Comparison of ENCODE assay signal across 29 cellular contexts in the genomic region with DNA sequence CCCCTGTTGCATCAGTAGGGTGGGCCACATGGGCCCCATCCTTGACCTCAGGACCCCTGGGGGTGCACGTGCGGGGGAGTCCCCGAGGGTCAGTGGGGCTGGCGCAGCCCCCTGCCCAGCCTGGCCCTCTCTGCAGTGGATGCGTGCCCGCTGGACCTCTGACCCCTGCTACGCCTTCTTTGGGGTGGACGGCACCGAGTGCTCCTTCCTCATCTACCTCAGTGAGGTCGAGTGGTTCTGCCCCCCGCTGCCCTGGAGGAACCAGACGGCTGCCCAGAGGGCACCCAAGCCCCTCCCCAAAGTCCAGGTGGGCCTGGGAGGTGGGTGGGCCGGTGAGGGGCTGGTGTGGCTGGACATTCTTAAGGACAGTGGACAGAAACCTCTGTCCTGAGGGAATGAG. TPM values are rescaled to one million over a fixed set of nuclear protein-coding genes. Genes with fewer than 3 reads are reported as not detected.
"Had no signal": no experiment of that assay in that cellular context is flagged by ENCODE, and none has a peak within 500 bp of the region (broad histone marks: within the 10 kb centered on the region; RNA-seq: fewer than 3 reads in every experiment).

No MANE protein-coding gene starts in this region.

- H3K4me1 ChIP-seq: body of pancreas, breast epithelium had no signal

- H3K9me3 ChIP-seq: body of pancreas, breast epithelium had no signal

- DNase-seq: activated CD4-positive, alpha-beta memory T cell treated with anti-CD3 and anti-CD28 coated beads, Interleukin-2, amount 10 ng/mL, durations not matched to agents 7 days and 5 days; activated CD4-positive, alpha-beta T cell treated with anti-CD3 and anti-CD28 coated beads for 1 hour; activated CD4-positive, alpha-beta T cell treated with anti-CD3 and anti-CD28 coated beads for 36 hours; activated CD4-positive, alpha-beta T cell treated with anti-CD3 and anti-CD28 coated beads for 48 hours; activated CD4-positive, alpha-beta T cell treated with anti-CD3 and anti-CD28 coated beads, Interleukin-2, amount 10 ng/mL, durations not matched to agents 7 days and 5 days; activated CD4-positive, alpha-beta T cell treated with anti-CD3 and anti-CD28 coated beads, Interleukin-2, amount 50 U/mL, for 48 hours; activated CD4-positive, CD25-positive, alpha-beta regulatory T cell; activated CD8-positive, alpha-beta memory T cell treated with anti-CD3 and anti-CD28 coated beads for 24 hours; activated CD8-positive, alpha-beta memory T cell treated with anti-CD3 and anti-CD28 coated beads, Interleukin-2, amount 10 ng/mL, durations not matched to agents 7 days and 5 days; activated CD8-positive, alpha-beta memory T cell treated with anti-CD3 and anti-CD28 coated beads, Interleukin-2, amount 50 U/mL, for 48 hours; activated CD8-positive, alpha-beta T cell treated with anti-CD3 and anti-CD28 coated beads, Interleukin-2, amount 10 ng/mL, durations not matched to agents 7 days and 5 days; activated effector memory CD4-positive, alpha-beta T cell treated with Interleukin-2 at 50 U/mL for 16 hours; activated gamma-delta T cell; activated naive CD4-positive, alpha-beta T cell treated with anti-CD3 and anti-CD28 coated beads, Interleukin-2, amount 10 ng/mL, durations not matched to agents 7 days and 5 days; activated naive CD4-positive, alpha-beta T cell treated with Interleukin-2 at 50 U/mL for 16 hours; activated naive CD8-positive, alpha-beta T cell treated with anti-CD3 and anti-CD28 coated beads, Interleukin-2, amount 10 ng/mL, durations not matched to agents 7 days and 5 days; activated naive CD8-positive, alpha-beta T cell treated with anti-CD3 and anti-CD28 coated beads, Interleukin-2, amount 50 U/mL, for 24 hours; activated T-cell treated with anti-CD3 and anti-CD28 coated beads, Interleukin-2, amount 50 U/mL, for 24 hours; activated T-cell treated with anti-CD3 and anti-CD28 coated beads, Interleukin-2, amount 50 U/mL, for 48 hours; amygdala; body of pancreas; brain microvascular endothelial cell; central memory CD4-positive, alpha-beta T cell; T-helper 1 cell; T-helper 2 cell; T-helper 9 cell; WERI-Rb-1 had no signal

- H3K36me3 ChIP-seq: brain microvascular endothelial cell, breast epithelium had no signal

- H3K27ac ChIP-seq: body of pancreas, brain microvascular endothelial cell, breast epithelium, WERI-Rb-1 had no signal

- H3K27me3 ChIP-seq: body of pancreas, brain microvascular endothelial cell had no signal

- H3K4me3 ChIP-seq: body of pancreas, breast epithelium had no signal

RNA-seq across cellular contexts. Expression of a gene that starts 35.9 kb away (rescaled TPM):
- total RNA-seq: activated CD4-positive, alpha-beta T cell treated with anti-CD3 and anti-CD28 coated beads for 36 hours had no signal
- polyA plus RNA-seq: aorta had no signal
